ENCODE assay signal across 1 cellular context in genomic region chr3:147987549-147987948, GRCh38.
TF ChIP-seq lines count a peak whose summit lies in the region.

No MANE protein-coding gene starts in this region.

TF ChIP-seq in GM23338, 12 proteins besides CTCF, POLR2A, EP300 and RAD21 (continued from another document):
- TF ChIP-seq, protein P1, sequence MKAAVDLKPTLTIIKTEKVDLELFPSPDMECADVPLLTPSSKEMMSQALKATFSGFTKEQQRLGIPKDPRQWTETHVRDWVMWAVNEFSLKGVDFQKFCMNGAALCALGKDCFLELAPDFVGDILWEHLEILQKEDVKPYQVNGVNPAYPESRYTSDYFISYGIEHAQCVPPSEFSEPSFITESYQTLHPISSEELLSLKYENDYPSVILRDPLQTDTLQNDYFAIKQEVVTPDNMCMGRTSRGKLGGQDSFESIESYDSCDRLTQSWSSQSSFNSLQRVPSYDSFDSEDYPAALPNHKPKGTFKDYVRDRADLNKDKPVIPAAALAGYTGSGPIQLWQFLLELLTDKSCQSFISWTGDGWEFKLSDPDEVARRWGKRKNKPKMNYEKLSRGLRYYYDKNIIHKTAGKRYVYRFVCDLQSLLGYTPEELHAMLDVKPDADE (IDR thresholded peaks at IDR 0.05): no peak
- TF ChIP-seq CREB1 (CRISPR knock-in tag; IDR thresholded peaks at IDR 0.05; ENCODE audit: low read depth) (no peak), STAT1 (IDR thresholded peaks at IDR 0.05; ENCODE audit: unreplicated experiment) (no peak), ZNF462 (CRISPR knock-in tag; IDR thresholded peaks at IDR 0.05) (no peak)
